In the genomic region with DNA sequence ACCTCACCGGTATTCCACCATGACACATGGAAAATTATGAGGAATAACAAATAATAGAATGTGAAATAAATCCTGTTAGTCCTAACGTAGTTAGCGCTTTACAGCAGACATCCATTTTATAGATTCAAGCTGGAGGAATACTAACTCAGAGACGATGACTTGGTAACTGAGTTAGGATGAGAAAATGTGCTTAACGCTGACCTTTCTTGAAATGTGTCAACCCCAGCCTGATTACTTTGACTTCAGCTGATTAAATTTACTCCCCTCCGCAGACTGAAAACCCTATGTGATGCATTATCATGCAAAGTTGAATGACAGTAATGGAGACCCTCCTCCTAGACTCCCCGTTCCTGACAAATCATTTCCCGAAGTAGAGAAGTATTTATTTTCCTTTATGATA, we compare ENCODE assay signal across 32 cellular contexts. TPM values are rescaled to one million over a fixed set of nuclear protein-coding genes. Genes with fewer than 3 reads are reported as not detected.
"Had no signal": no experiment of that assay in that cellular context is flagged by ENCODE, and none has a peak within 500 bp of the region (broad histone marks: within the 10 kb centered on the region; RNA-seq: fewer than 3 reads in every experiment).

No MANE protein-coding gene starts in this region.

- H3K27me3 ChIP-seq: heart right ventricle had no signal

- H3K4me3 ChIP-seq: coronary artery, dorsolateral prefrontal cortex, esophagus squamous epithelium, gastroesophageal sphincter, heart right ventricle had no signal

- H3K36me3 Mint-ChIP-seq: activated naive CD8-positive, alpha-beta T cell had no signal

- H3K4me1 Mint-ChIP-seq: activated T-helper 17 cell treated with anti-CD3 and anti-CD28 coated beads, Interleukin-2, amount 50 U/mL, for 72 hours; central memory CD8-positive, alpha-beta T cell; T-helper 17 cell had no signal

- H3K27ac Mint-ChIP-seq: activated CD8-positive, alpha-beta T cell treated with anti-CD3 and anti-CD28 coated beads for 36 hours; activated naive CD8-positive, alpha-beta T cell; activated T-helper 17 cell treated with anti-CD3 and anti-CD28 coated beads, Interleukin-2, amount 50 U/mL, for 72 hours; dendritic cell treated with granulocyte-macrophage colony-stimulating factor and Interleukin-4, amounts not matched to agents 40 ng/mL and 50 ng/mL, for 4 days; T-helper 17 cell; T-helper 2 cell treated with Interferon-gamma antibody and Interleukin-4, amounts not matched to agents 5 μg/mL and 100 μg/mL, for 36 hours had no signal

- H3K4me1 ChIP-seq: esophagus squamous epithelium, gastroesophageal sphincter, heart right ventricle had no signal

- H3K27me3 Mint-ChIP-seq: activated B cell treated with CpG ODN at 0.5 μM for 24 hours; activated naive CD8-positive, alpha-beta T cell; activated T-helper 17 cell treated with anti-CD3 and anti-CD28 coated beads, Interleukin-2, amount 50 U/mL, for 72 hours; dendritic cell treated with granulocyte-macrophage colony-stimulating factor and Interleukin-4, amounts not matched to agents 40 ng/mL and 50 ng/mL, for 4 days had no signal

- H3K9me3 Mint-ChIP-seq: activated B cell treated with CpG ODN at 0.5 μM for 24 hours; activated CD8-positive, alpha-beta T cell treated with anti-CD3 and anti-CD28 coated beads for 36 hours; activated T-cell treated with anti-CD3 and anti-CD28 coated beads, Interleukin-2, amount 50 U/mL, for 4 hours; activated T-helper 17 cell treated with anti-CD3 and anti-CD28 coated beads, Interleukin-2, amount 50 U/mL, for 72 hours; central memory CD8-positive, alpha-beta T cell; dendritic cell treated with granulocyte-macrophage colony-stimulating factor and Interleukin-4, amounts not matched to agents 40 ng/mL and 50 ng/mL, for 4 days; T-helper 2 cell treated with Interferon-gamma antibody and Interleukin-4, amounts not matched to agents 5 μg/mL and 100 μg/mL, for 36 hours had no signal

- DNase-seq: activated B cell treated with CpG ODN at 0.5 μM for 24 hours; activated CD4-positive, alpha-beta T cell treated with anti-CD3 and anti-CD28 coated beads for 48 hours; activated CD4-positive, alpha-beta T cell treated with anti-CD3 and anti-CD28 coated beads, Interleukin-2, amount 50 U/mL, for 1 hour; activated CD4-positive, alpha-beta T cell treated with anti-CD3 and anti-CD28 coated beads, Interleukin-2, amount 50 U/mL, for 48 hours; activated CD8-positive, alpha-beta memory T cell treated with anti-CD3 and anti-CD28 coated beads for 24 hours; activated CD8-positive, alpha-beta T cell treated with anti-CD3 and anti-CD28 coated beads for 36 hours; activated effector memory CD4-positive, alpha-beta T cell treated with Interleukin-2 at 50 U/mL for 16 hours; activated gamma-delta T cell treated with Interleukin-2 at 50 U/mL for 16 hours; activated naive CD4-positive, alpha-beta T cell treated with anti-CD3 and anti-CD28 coated beads, Interleukin-2, amount 50 U/mL, for 16 hours; activated naive CD4-positive, alpha-beta T cell treated with Interleukin-2 at 50 U/mL for 16 hours; activated T-cell treated with anti-CD3 and anti-CD28 coated beads, Interleukin-2, amount 50 U/mL, for 4 hours; amniotic stem cell; anterior cingulate cortex; brain microvascular endothelial cell; dorsolateral prefrontal cortex; effector memory CD4-positive, alpha-beta T cell; erythroblast; esophagus squamous epithelium; foreskin melanocyte; heart right ventricle; T-helper 17 cell; T1000; WERI-Rb-1 had no signal

- H3K27ac ChIP-seq: brain microvascular endothelial cell, coronary artery, dorsolateral prefrontal cortex, esophagus squamous epithelium, gastroesophageal sphincter, heart right ventricle, WERI-Rb-1 had no signal

- H3K4me3 Mint-ChIP-seq: activated B cell treated with CpG ODN at 0.5 μM for 24 hours; activated CD8-positive, alpha-beta T cell treated with anti-CD3 and anti-CD28 coated beads for 36 hours; activated naive CD8-positive, alpha-beta T cell; activated T-cell treated with anti-CD3 and anti-CD28 coated beads, Interleukin-2, amount 50 U/mL, for 4 hours; activated T-helper 17 cell treated with anti-CD3 and anti-CD28 coated beads, Interleukin-2, amount 50 U/mL, for 72 hours; central memory CD8-positive, alpha-beta T cell; dendritic cell treated with granulocyte-macrophage colony-stimulating factor and Interleukin-4, amounts not matched to agents 40 ng/mL and 50 ng/mL, for 4 days; T-helper 17 cell; T-helper 2 cell treated with Interferon-gamma antibody and Interleukin-4, amounts not matched to agents 5 μg/mL and 100 μg/mL, for 36 hours had no signal

- ATAC-seq: activated CD4-positive, CD25-positive, alpha-beta regulatory T cell treated with anti-CD3 and anti-CD28 coated beads, Interleukin-2, amount 50 U/mL, for 24 hours; activated CD8-positive, alpha-beta T cell treated with anti-CD3 and anti-CD28 coated beads for 36 hours; activated T-cell treated with anti-CD3 and anti-CD28 coated beads, Interleukin-2, amount 50 U/mL, for 4 hours; activated T-helper 17 cell treated with anti-CD3 and anti-CD28 coated beads, Interleukin-2, amount 50 U/mL, for 72 hours; gastroesophageal sphincter; heart right ventricle; T-helper 17 cell had no signal

RNA-seq across cellular contexts. Expression of gene WDFY4, which starts 54.5 kb away (rescaled TPM):
- total RNA-seq: fibroblast of villous mesenchyme had no signal
